2 cellular contexts compared by ENCODE assay signal in the genomic region with DNA sequence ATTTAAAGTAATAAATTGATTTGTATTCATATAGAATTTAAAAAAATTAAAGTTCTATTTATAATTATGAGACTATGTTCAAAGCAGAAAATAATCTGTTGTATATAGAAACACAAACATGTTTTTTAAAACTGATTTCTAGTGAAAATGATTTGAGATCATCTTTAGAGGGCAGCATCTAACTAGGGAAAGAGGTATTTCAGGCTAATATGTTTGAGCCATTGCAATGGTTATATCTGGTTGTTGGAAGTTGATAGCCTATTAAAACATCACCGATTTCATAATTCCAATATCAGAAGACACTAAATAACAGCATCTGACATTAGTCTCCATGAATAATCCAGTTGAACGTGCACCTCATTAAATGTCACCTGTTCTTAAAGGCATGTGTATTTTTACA.
TF ChIP-seq lines count a peak whose summit lies in the region.

No MANE protein-coding gene starts in this region.

TF ChIP-seq in liver, 16 proteins besides CTCF, POLR2A, EP300 and RAD21:
- TF ChIP-seq, protein P1, sequence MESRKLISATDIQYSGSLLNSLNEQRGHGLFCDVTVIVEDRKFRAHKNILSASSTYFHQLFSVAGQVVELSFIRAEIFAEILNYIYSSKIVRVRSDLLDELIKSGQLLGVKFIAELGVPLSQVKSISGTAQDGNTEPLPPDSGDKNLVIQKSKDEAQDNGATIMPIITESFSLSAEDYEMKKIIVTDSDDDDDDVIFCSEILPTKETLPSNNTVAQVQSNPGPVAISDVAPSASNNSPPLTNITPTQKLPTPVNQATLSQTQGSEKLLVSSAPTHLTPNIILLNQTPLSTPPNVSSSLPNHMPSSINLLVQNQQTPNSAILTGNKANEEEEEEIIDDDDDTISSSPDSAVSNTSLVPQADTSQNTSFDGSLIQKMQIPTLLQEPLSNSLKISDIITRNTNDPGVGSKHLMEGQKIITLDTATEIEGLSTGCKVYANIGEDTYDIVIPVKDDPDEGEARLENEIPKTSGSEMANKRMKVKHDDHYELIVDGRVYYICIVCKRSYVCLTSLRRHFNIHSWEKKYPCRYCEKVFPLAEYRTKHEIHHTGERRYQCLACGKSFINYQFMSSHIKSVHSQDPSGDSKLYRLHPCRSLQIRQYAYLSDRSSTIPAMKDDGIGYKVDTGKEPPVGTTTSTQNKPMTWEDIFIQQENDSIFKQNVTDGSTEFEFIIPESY (IDR thresholded peaks at IDR 0.05) = no peak
- no peak for TF ChIP-seq HNF4A (conservative IDR thresholded peaks at IDR 0.05)
- TF ChIP-seq HNF4G (IDR thresholded peaks at IDR 0.05) = no peak
- TF ChIP-seq GABPA (IDR thresholded peaks at IDR 0.05 in 1 of 2, conservative IDR thresholded peaks at IDR 0.05 in 1 of 2) = no peak
- no peak for TF ChIP-seq TAF1 (conservative IDR thresholded peaks at IDR 0.05)
- no peak for TF ChIP-seq RXRA (IDR thresholded peaks at IDR 0.05)
- TF ChIP-seq, protein P2, sequence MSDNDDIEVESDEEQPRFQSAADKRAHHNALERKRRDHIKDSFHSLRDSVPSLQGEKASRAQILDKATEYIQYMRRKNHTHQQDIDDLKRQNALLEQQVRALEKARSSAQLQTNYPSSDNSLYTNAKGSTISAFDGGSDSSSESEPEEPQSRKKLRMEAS (IDR thresholded peaks at IDR 0.05) = no peak
- no peak for TF ChIP-seq EGR1 (IDR thresholded peaks at IDR 0.05; ENCODE audit: low read depth in 2 of 2)
- TF ChIP-seq, protein P3, sequence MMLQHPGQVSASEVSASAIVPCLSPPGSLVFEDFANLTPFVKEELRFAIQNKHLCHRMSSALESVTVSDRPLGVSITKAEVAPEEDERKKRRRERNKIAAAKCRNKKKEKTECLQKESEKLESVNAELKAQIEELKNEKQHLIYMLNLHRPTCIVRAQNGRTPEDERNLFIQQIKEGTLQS (IDR thresholded peaks at IDR 0.05) = no peak
- TF ChIP-seq FOXA1 (IDR thresholded peaks at IDR 0.05) = no peak
- TF ChIP-seq SP1 (IDR thresholded peaks at IDR 0.05) = no peak
- TF ChIP-seq, protein P4, sequence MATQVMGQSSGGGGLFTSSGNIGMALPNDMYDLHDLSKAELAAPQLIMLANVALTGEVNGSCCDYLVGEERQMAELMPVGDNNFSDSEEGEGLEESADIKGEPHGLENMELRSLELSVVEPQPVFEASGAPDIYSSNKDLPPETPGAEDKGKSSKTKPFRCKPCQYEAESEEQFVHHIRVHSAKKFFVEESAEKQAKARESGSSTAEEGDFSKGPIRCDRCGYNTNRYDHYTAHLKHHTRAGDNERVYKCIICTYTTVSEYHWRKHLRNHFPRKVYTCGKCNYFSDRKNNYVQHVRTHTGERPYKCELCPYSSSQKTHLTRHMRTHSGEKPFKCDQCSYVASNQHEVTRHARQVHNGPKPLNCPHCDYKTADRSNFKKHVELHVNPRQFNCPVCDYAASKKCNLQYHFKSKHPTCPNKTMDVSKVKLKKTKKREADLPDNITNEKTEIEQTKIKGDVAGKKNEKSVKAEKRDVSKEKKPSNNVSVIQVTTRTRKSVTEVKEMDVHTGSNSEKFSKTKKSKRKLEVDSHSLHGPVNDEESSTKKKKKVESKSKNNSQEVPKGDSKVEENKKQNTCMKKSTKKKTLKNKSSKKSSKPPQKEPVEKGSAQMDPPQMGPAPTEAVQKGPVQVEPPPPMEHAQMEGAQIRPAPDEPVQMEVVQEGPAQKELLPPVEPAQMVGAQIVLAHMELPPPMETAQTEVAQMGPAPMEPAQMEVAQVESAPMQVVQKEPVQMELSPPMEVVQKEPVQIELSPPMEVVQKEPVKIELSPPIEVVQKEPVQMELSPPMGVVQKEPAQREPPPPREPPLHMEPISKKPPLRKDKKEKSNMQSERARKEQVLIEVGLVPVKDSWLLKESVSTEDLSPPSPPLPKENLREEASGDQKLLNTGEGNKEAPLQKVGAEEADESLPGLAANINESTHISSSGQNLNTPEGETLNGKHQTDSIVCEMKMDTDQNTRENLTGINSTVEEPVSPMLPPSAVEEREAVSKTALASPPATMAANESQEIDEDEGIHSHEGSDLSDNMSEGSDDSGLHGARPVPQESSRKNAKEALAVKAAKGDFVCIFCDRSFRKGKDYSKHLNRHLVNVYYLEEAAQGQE (IDR thresholded peaks at IDR 0.05) = no peak
- TF ChIP-seq JUND (IDR thresholded peaks at IDR 0.05) = no peak
- no peak for TF ChIP-seq NR2F2 (IDR thresholded peaks at IDR 0.05)
- no peak for TF ChIP-seq YY1 (IDR thresholded peaks at IDR 0.05)
- TF ChIP-seq FOXA2 (IDR thresholded peaks at IDR 0.05) = no peak

TF ChIP-seq in H1, 55 proteins besides CTCF, POLR2A, EP300 and RAD21 (continued from another document):
- TF ChIP-seq NANOG (IDR thresholded peaks at IDR 0.05; ENCODE audit: insufficient read depth, low read depth, low read length, poor library complexity, severe bottlenecking) (no peak), FOSL1 (IDR thresholded peaks at IDR 0.05; ENCODE audit: insufficient read depth, low read depth, low read length) (no peak)
- TF ChIP-seq, protein P5, sequence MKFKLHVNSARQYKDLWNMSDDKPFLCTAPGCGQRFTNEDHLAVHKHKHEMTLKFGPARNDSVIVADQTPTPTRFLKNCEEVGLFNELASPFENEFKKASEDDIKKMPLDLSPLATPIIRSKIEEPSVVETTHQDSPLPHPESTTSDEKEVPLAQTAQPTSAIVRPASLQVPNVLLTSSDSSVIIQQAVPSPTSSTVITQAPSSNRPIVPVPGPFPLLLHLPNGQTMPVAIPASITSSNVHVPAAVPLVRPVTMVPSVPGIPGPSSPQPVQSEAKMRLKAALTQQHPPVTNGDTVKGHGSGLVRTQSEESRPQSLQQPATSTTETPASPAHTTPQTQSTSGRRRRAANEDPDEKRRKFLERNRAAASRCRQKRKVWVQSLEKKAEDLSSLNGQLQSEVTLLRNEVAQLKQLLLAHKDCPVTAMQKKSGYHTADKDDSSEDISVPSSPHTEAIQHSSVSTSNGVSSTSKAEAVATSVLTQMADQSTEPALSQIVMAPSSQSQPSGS (IDR thresholded peaks at IDR 0.05; ENCODE audit: low read length) = no peak
- TF ChIP-seq, protein P2 (IDR thresholded peaks at IDR 0.05) = no peak
